ENCODE assay signal across 1 cellular context in genomic region chr10:35133586-35133985, GRCh38.
TF ChIP-seq lines count a peak whose summit lies in the region.

No MANE protein-coding gene starts in this region.

TF ChIP-seq in WTC11, 78 proteins besides CTCF, POLR2A, EP300 and RAD21 (continued from another document):
- TF ChIP-seq NFYB (CRISPR knock-in tag; conservative IDR thresholded peaks at IDR 0.05; ENCODE audit: low read depth) (no peak), ZNF425 (CRISPR knock-in tag; conservative IDR thresholded peaks at IDR 0.05) (no peak), E2F5 (CRISPR knock-in tag; IDR thresholded peaks at IDR 0.05) (no peak), ZNF423 (CRISPR knock-in tag; IDR thresholded peaks at IDR 0.05) (no peak), MLX (CRISPR knock-in tag; IDR thresholded peaks at IDR 0.05) (no peak), TP53 (CRISPR knock-in tag; IDR thresholded peaks at IDR 0.05) (no peak)
